ENCODE assay signal across 1 cellular context in genomic region chr1:224014328-224014649, GRCh38.
A peak's percentile ranks its signal among the peaks of the same experiment; 100 is the strongest.
TF ChIP-seq lines count a peak whose summit lies in the region.

No MANE protein-coding gene starts in this region.

TF ChIP-seq in K562, 482 proteins besides CTCF, POLR2A, EP300 and RAD21 (continued from another document):
- TF ChIP-seq MBD1 (CRISPR knock-in tag; IDR thresholded peaks at IDR 0.05) (peak; percentile 10; the same call in 1 of the 2 replicates), ZBTB12 (CRISPR knock-in tag; IDR thresholded peaks at IDR 0.05) (no peak), MBD2 (IDR thresholded peaks at IDR 0.05; ENCODE audit: borderline replicate concordance, low read depth) (no peak), E4F1 (CRISPR knock-in tag; IDR thresholded peaks at IDR 0.05; ENCODE audit: borderline replicate concordance) (0 out of 2 replicates have a peak, but pooled peaks have one; percentile 31)
